9 cellular contexts compared by ENCODE assay signal in the genomic region with DNA sequence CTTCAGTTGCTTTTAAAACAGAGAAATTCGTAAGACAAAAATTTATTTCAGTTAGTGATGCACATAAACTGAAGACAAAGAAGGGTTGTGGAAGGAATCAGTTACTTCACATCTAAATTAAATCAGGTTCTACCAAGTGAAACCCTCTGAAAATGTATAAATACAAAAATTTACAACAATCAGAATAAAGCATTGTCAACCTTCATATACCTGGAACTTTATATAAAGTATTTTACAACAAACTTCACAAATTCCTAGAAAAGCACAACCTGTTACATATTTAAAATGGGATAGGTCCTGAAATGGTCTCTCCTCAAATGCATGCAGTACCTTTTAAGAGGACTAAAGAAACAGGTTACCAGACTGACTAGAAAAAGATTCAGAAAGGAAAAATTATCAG. TPM values are rescaled to one million over a fixed set of nuclear protein-coding genes. Genes with fewer than 3 reads are reported as not detected.
A peak's percentile ranks its signal among the peaks of the same experiment; 100 is the strongest.
DNase-seq lines count a peak whose midpoint lies in the region; ATAC-seq and TF ChIP-seq lines count a peak whose summit lies in the region.
"Had no signal": no experiment of that assay in that cellular context is flagged by ENCODE, and none has a peak within 500 bp of the region (broad histone marks: within the 10 kb centered on the region; RNA-seq: fewer than 3 reads in every experiment).

No MANE protein-coding gene starts in this region.

- peaks cover 26 to 42% (median 34%) of the 10 kb centered on the region in 4 donors for H3K4me1 Mint-ChIP-seq in CD4-positive, CD25-positive, alpha-beta regulatory T cell
- peaks cover 31% of the 10 kb centered on the region for H3K4me1 Mint-ChIP-seq in neural progenitor cell

- no peaks in the 10 kb centered on the region for H3K9me3 Mint-ChIP-seq in CD4-positive, CD25-positive, alpha-beta regulatory T cell
- no peaks in the 10 kb centered on the region for H3K9me3 Mint-ChIP-seq in neural progenitor cell

- peaks cover 58% of the 10 kb centered on the region for H3K36me3 ChIP-seq in CD4-positive, CD25-positive, alpha-beta regulatory T cell (ENCODE audit: control insufficient read depth, insufficient read depth, low read length)
- H3K36me3 ChIP-seq in HUES48 (ENCODE audit: control insufficient read depth, insufficient read depth, low read length) (no peaks in the 10 kb centered on the region), neural progenitor cell (no peaks in the 10 kb centered on the region)

- H3K4me3 Mint-ChIP-seq in CD4-positive, CD25-positive, alpha-beta regulatory T cell = peak overlapping the region in 2 of 4 donors; percentile 68 to 69
- peak overlapping the region; percentile 72 for H3K4me3 Mint-ChIP-seq in neural progenitor cell

- no peak for DNase-seq in CD4-positive, CD25-positive, alpha-beta regulatory T cell
- no peak for DNase-seq in neural progenitor cell (ENCODE audit: low spot score)
- DNase-seq in HCEC 1CT = no peak
- no peak for DNase-seq in glomerular visceral epithelial cell (ENCODE audit: extremely low spot score)
- no peak for DNase-seq in left lobe of liver (ENCODE audit: low spot score)
- DNase-seq in SW480 (ENCODE audit: low spot score) = no peak
- DNase-seq: NCI-H2107 had no signal

- no peaks in the 10 kb centered on the region for H3K9me3 ChIP-seq in CD4-positive, CD25-positive, alpha-beta regulatory T cell (ENCODE audit: control insufficient read depth in 2 of 2, low read length in 2 of 2)
- H3K9me3 ChIP-seq in HUES48 (ENCODE audit: control insufficient read depth, insufficient read depth, low read length) (no peaks in the 10 kb centered on the region), neural progenitor cell (ENCODE audit: low read depth) (no peaks in the 10 kb centered on the region)

- no peaks in the 10 kb centered on the region for H4K20me1 ChIP-seq in neural progenitor cell (ENCODE audit: low read depth)

- peaks cover 19% of the 10 kb centered on the region for H3K4me1 ChIP-seq in CD4-positive, CD25-positive, alpha-beta regulatory T cell (ENCODE audit: control insufficient read depth, insufficient read depth, low read length, poor library complexity, severe bottlenecking)
- H3K4me1 ChIP-seq in HUES48 (ENCODE audit: control insufficient read depth, insufficient read depth, low read length) (peaks cover 20% of the 10 kb centered on the region), neural progenitor cell (peaks cover 34% of the 10 kb centered on the region)

- peak overlapping the region; percentile 60 to 71 (median 71) for H3K27ac Mint-ChIP-seq in CD4-positive, CD25-positive, alpha-beta regulatory T cell
- H3K27ac Mint-ChIP-seq in neural progenitor cell = peak overlapping the region; percentile 47

- H3K27me3 Mint-ChIP-seq in CD4-positive, CD25-positive, alpha-beta regulatory T cell = no peaks in the 10 kb centered on the region
- H3K27me3 Mint-ChIP-seq in neural progenitor cell (ENCODE audit: insufficient read depth, low read depth) = no peaks in the 10 kb centered on the region

- H3K36me3 Mint-ChIP-seq in CD4-positive, CD25-positive, alpha-beta regulatory T cell = peaks cover 26% of the 10 kb centered on the region
- no peaks in the 10 kb centered on the region for H3K36me3 Mint-ChIP-seq in neural progenitor cell

- no peak overlapping the region for H3K9ac ChIP-seq in HUES48 (ENCODE audit: low read depth, low read length)
- no peak overlapping the region for H3K9ac ChIP-seq in neural progenitor cell

- no peak for TF ChIP-seq CTCF in neural progenitor cell (IDR thresholded peaks at IDR 0.05)

- H3K4me2 ChIP-seq in neural progenitor cell = peak overlapping the region; percentile 69

- H3K27me3 ChIP-seq in CD4-positive, CD25-positive, alpha-beta regulatory T cell (ENCODE audit: control insufficient read depth, insufficient read depth, low read length) = no peaks in the 10 kb centered on the region
- no peaks in the 10 kb centered on the region for H3K27me3 ChIP-seq in HUES48 (ENCODE audit: control insufficient read depth, insufficient read depth, low read length)
- H3K27me3 ChIP-seq in neural progenitor cell = no peaks in the 10 kb centered on the region

- H3K4me3 ChIP-seq in CD4-positive, CD25-positive, alpha-beta regulatory T cell (ENCODE audit: low read depth, low read length) = peak overlapping the region; percentile 58
- no peak overlapping the region for H3K4me3 ChIP-seq in HUES48 (ENCODE audit: low read depth, low read length)
- no peak overlapping the region for H3K4me3 ChIP-seq in neural progenitor cell

- H2AFZ ChIP-seq in neural progenitor cell (replicated peaks) = peak overlapping the region; percentile 26

- H3F3A ChIP-seq in neural progenitor cell (ENCODE audit: low read depth) = peaks cover 16% of the 10 kb centered on the region

- no peaks in the 10 kb centered on the region for H3K79me2 ChIP-seq in neural progenitor cell (ENCODE audit: low read depth)

- no peak for ATAC-seq in CD4-positive, CD25-positive, alpha-beta regulatory T cell (ENCODE audit: low read depth in 2 of 2)
- no peak for ATAC-seq in left lobe of liver

- peak overlapping the region; percentile 62 for H3K27ac ChIP-seq in CD4-positive, CD25-positive, alpha-beta regulatory T cell (ENCODE audit: insufficient read depth, low read length, poor library complexity, severe bottlenecking)
- H3K27ac ChIP-seq in HUES48 (ENCODE audit: low read depth, low read length) (peak overlapping the region; percentile 72), cingulate gyrus (ENCODE audit: low read depth, low read length) (peak overlapping the region; percentile 66), neural progenitor cell (peak overlapping the region; percentile 64)

RNA-seq across cellular contexts. Expression of gene ATOSA, which starts 26.9 kb away (rescaled TPM):
- 139 TPM for total RNA-seq in CD4-positive, CD25-positive, alpha-beta regulatory T cell
- polyA plus RNA-seq in CD4-positive, CD25-positive, alpha-beta regulatory T cell = 10 to 100 TPM; 13.5 to 20.5 (median 17.8) TPM
- total RNA-seq in neural progenitor cell (ENCODE audit: low replicate concordance) (17.8 and 26.8 TPM in 2 replicates), left lobe of liver (29.0 TPM)
